16 cellular contexts compared by ENCODE assay signal in the genomic region with DNA sequence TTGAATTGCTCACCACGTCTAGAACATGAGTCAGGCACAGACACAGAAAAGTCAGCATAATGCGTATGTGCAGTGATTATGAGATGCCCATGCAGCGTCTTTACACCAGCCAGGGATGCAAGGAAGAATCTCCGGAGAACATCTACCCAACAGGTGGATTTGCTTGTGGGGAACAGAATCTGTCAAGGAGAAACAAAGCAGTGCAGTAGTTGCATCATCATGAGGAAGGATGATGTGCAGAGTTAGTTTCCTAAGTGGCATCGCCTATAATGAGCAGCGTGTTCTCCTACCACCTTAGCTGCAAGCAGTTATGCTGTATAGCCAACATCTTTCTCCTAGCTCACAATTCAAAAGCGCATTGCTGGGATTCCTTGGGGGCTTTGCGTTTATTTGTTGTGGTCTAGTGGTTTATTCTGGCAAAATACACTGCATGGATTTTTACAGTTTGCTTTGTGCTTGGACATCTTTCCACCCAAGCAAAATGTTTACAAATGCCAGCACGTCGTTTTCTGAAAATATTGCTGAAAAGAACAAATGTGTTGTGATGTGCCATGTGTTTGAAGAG.
DNase-seq lines count a peak whose midpoint lies in the region; ATAC-seq and TF ChIP-seq lines count a peak whose summit lies in the region.
"Had no signal": no experiment of that assay in that cellular context is flagged by ENCODE, and none has a peak within 500 bp of the region (broad histone marks: within the 10 kb centered on the region; RNA-seq: fewer than 3 reads in every experiment).

No MANE protein-coding gene starts in this region.

- ATAC-seq in stimulated activated naive B cell treated with anti-CD40 and anti-IgM and Interleukin-4, amounts not matched to agents 10 μg/mL and 1 μg/mL and 100 μg/mL, for 72 hours (replicated peaks), result peak; percentile 26 to 35
- ATAC-seq: HCT116 had no signal

- H3K4me3 ChIP-seq in GM06990 (replicated peaks; ENCODE audit: low read depth, low read length) (peak overlapping the region; percentile 27), Loucy (ENCODE audit: low read length, poor library complexity, severe bottlenecking) (no peak overlapping the region)

- no peaks in the 10 kb centered on the region; the same call in 1 of the 2 replicates for H3K79me2 ChIP-seq in Loucy (ENCODE audit: insufficient read depth, low read length)

- H3K27ac Mint-ChIP-seq in stimulated activated naive B cell treated with anti-CD40 and anti-IgM and Interleukin-4, amounts not matched to agents 10 μg/mL and 1 μg/mL and 100 μg/mL, for 72 hours, result peak overlapping the region; percentile 42

- no peaks in the 10 kb centered on the region for H3K36me3 Mint-ChIP-seq in stimulated activated naive B cell treated with anti-CD40 and anti-IgM and Interleukin-4, amounts not matched to agents 10 μg/mL and 1 μg/mL and 100 μg/mL, for 72 hours
- H3K36me3 Mint-ChIP-seq: CD14-positive monocyte had no signal

- no peaks in the 10 kb centered on the region for H3F3A ChIP-seq in Loucy (ENCODE audit: low read depth)

- H3K27me3 Mint-ChIP-seq in stimulated activated naive B cell treated with anti-CD40 and anti-IgM and Interleukin-4, amounts not matched to agents 10 μg/mL and 1 μg/mL and 100 μg/mL, for 72 hours, result peaks cover 4 to 12% of the 10 kb centered on the region in 2 donors

- H3K4me1 ChIP-seq in Loucy (ENCODE audit: insufficient read depth, low read length, poor library complexity, severe bottlenecking), result peaks cover 37% of the 10 kb centered on the region

- no peaks in the 10 kb centered on the region for H4K20me1 ChIP-seq in Loucy (ENCODE audit: insufficient read depth, low read length, poor library complexity, severe bottlenecking)

- no peaks in the 10 kb centered on the region for H3K9me2 ChIP-seq in Loucy (replicated peaks; ENCODE audit: low read depth, low read length)

- DNase-seq in GM06990 (ENCODE audit: extremely low read depth, insufficient read length) (no peak), astrocyte of the hippocampus (ENCODE audit: low read depth, low spot score) (peak; percentile 57), DMS53 treated with DMSO at 0.1 percent for 48 hours (lab: John Stamatoyannopoulos, UW; ENCODE audit: unreplicated experiment) (no peak), NCI-H1436 (lab: John Stamatoyannopoulos, UW) (no peak), C1 segment of cervical spinal cord (lab: John Stamatoyannopoulos, UW) (no peak)
- DNase-seq in stimulated activated naive B cell treated with anti-CD40 and anti-IgM and Interleukin-4, amounts not matched to agents 10 μg/mL and 1 μg/mL and 100 μg/mL, for 72 hours, result no peak
- DNase-seq: DND-41, MM.1S, NCI-H187, NCI-H2107, NCI-H510A, NCI-H774 had no signal

- peak overlapping the region; percentile 66 for H3K4me2 ChIP-seq in Loucy (ENCODE audit: low read depth, low read length, poor library complexity, severe bottlenecking)
- H3K4me2 ChIP-seq: KMS-11 had no signal

- no peak for TF ChIP-seq CTCF in GM06990 (IDR thresholded peaks at IDR 0.05; ENCODE audit: insufficient read depth, low read length, poor library complexity, severe bottlenecking)
- TF ChIP-seq CTCF in Loucy (conservative IDR thresholded peaks at IDR 0.05; ENCODE audit: low read length), result no peak

- H3K4me3 Mint-ChIP-seq in stimulated activated naive B cell treated with anti-CD40 and anti-IgM and Interleukin-4, amounts not matched to agents 10 μg/mL and 1 μg/mL and 100 μg/mL, for 72 hours, result peak overlapping the region; percentile 37 to 39

- no peak overlapping the region for H3K9ac ChIP-seq in Loucy (ENCODE audit: low read depth, low read length, poor library complexity, severe bottlenecking)
- H3K9ac ChIP-seq: KMS-11 had no signal

- H3K4me1 Mint-ChIP-seq in stimulated activated naive B cell treated with anti-CD40 and anti-IgM and Interleukin-4, amounts not matched to agents 10 μg/mL and 1 μg/mL and 100 μg/mL, for 72 hours, result peaks cover 24% of the 10 kb centered on the region in 2 donors

- peaks cover 0 to 9% of the 10 kb centered on the region in 2 donors for H3K9me3 Mint-ChIP-seq in stimulated activated naive B cell treated with anti-CD40 and anti-IgM and Interleukin-4, amounts not matched to agents 10 μg/mL and 1 μg/mL and 100 μg/mL, for 72 hours

- H2AFZ ChIP-seq in Loucy (ENCODE audit: low read length), result peak overlapping the region; percentile 1; the same call in 1 of the 2 replicates

- no peaks in the 10 kb centered on the region for H3K27me3 ChIP-seq in GM06990 (replicated peaks; ENCODE audit: control insufficient read depth, insufficient read depth, low read length)
- H3K27me3 ChIP-seq in Loucy (ENCODE audit: insufficient read depth, low read length, poor library complexity, severe bottlenecking), result no peaks in the 10 kb centered on the region

- no peaks in the 10 kb centered on the region for H3K9me3 ChIP-seq in Loucy (ENCODE audit: insufficient read depth, low read depth, low read length)

- H3K36me3 ChIP-seq in GM06990 (ENCODE audit: control insufficient read depth, insufficient read depth, low read length), result no peaks in the 10 kb centered on the region
- H3K36me3 ChIP-seq in Loucy (ENCODE audit: insufficient read depth, low read length), result no peaks in the 10 kb centered on the region
